Comparison of ENCODE assay signal across 12 cellular contexts in the genomic region with DNA sequence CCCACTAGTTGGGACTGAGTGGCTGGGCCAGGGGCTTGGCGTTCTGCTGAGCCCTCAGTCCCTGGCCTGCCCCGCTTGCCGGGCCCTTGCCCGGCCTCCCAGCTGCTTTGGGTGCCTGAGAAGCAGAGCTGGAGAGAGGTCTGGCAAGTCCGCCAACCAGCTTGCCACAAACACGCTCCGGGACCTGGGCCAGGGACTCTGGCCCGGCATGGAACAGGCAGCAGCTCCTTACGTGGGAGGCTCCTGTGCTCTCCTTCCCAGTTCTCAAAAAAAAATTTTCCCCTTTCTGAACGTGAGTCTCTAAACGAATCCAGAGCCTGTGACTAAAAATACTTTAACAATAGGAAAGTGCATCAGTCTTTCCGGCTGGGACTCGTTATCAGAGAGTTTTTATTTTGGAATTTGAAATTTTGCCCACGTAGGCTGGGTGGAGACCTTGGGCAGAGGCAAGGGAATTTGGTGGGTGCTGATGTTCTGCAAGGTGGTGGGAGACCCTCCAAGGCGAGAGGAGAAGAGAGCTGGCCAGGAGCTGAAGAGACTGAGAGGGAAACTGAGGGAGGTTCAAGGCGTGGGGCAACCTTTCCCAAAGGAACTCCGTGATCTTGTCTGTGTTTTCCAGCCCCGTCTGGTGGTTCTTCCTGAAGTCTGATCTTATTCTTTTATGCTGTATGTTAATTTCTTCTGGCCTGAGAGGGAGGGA. TPM values are rescaled to one million over a fixed set of nuclear protein-coding genes. Genes with fewer than 3 reads are reported as not detected.
DNase-seq lines count a peak whose midpoint lies in the region; ATAC-seq and TF ChIP-seq lines count a peak whose summit lies in the region.
"Had no signal": no experiment of that assay in that cellular context is flagged by ENCODE, and none has a peak within 500 bp of the region (broad histone marks: within the 10 kb centered on the region; RNA-seq: fewer than 3 reads in every experiment).

No MANE protein-coding gene starts in this region.

- WGBS in aorta, 2 donors, result 7 to 10% methylated on average over 18 of the region's 18 CpGs

- intact Hi-C loops in activated CD4-positive, alpha-beta T cell treated with anti-CD3 and anti-CD28 coated beads, Interleukin-2, amount 10 ng/mL, durations not matched to agents 24 days and 14 days (cut with micrococcal nuclease), result no loop called here
- intact Hi-C loops in aorta (cut with DNase I), result no loop called here

- no peak for TF ChIP-seq CTCF in omental fat pad (IDR thresholded peaks at IDR 0.05)

- no peaks in the 10 kb centered on the region for H3K9me3 ChIP-seq in aorta (ENCODE audit: control insufficient read depth, low read length)

- no peaks in the 10 kb centered on the region for H3K27me3 ChIP-seq in aorta (ENCODE audit: control insufficient read depth in 1 of 2, insufficient read depth in 2 of 2, low read length in 1 of 2)

- H3K27me3 Mint-ChIP-seq in activated CD4-positive, alpha-beta T cell treated with anti-CD3 and anti-CD28 coated beads, Interleukin-2, amount 10 ng/mL, durations not matched to agents 24 days and 14 days, result peaks cover 3% of the 10 kb centered on the region
- H3K27me3 Mint-ChIP-seq in activated naive CD4-positive, alpha-beta T cell treated with anti-CD3 and anti-CD28 coated beads, Interleukin-2, amount 10 ng/mL, durations not matched to agents 7 days and 5 days, result peaks cover 31% of the 10 kb centered on the region

- H3K4me1 ChIP-seq in aorta (ENCODE audit: control insufficient read depth in 1 of 2, insufficient read depth in 2 of 2, low read length in 2 of 2), result no peaks in the 10 kb centered on the region

- peak overlapping the region; percentile 88 to 97 for H3K27ac ChIP-seq in aorta (ENCODE audit: low read depth in 1 of 2, low read length in 2 of 2)

- no peaks in the 10 kb centered on the region for H3K9me3 Mint-ChIP-seq in activated CD4-positive, alpha-beta T cell treated with anti-CD3 and anti-CD28 coated beads, Interleukin-2, amount 10 ng/mL, durations not matched to agents 24 days and 14 days
- H3K9me3 Mint-ChIP-seq in activated naive CD4-positive, alpha-beta T cell treated with anti-CD3 and anti-CD28 coated beads, Interleukin-2, amount 10 ng/mL, durations not matched to agents 7 days and 5 days, result no peaks in the 10 kb centered on the region
- H3K9me3 Mint-ChIP-seq: central memory CD8-positive, alpha-beta T cell had no signal

- no peak overlapping the region for H3K4me3 Mint-ChIP-seq in activated CD4-positive, alpha-beta T cell treated with anti-CD3 and anti-CD28 coated beads, Interleukin-2, amount 10 ng/mL, durations not matched to agents 24 days and 14 days
- no peak overlapping the region for H3K4me3 Mint-ChIP-seq in activated naive CD4-positive, alpha-beta T cell treated with anti-CD3 and anti-CD28 coated beads, Interleukin-2, amount 10 ng/mL, durations not matched to agents 7 days and 5 days
- H3K4me3 Mint-ChIP-seq: central memory CD8-positive, alpha-beta T cell had no signal

- H3K4me3 ChIP-seq in aorta (ENCODE audit: low read length in 2 of 2), result no peak overlapping the region

- ATAC-seq in omental fat pad (ENCODE audit: low FRiP score) (peak; percentile 60), aorta (ENCODE audit: low FRiP score) (peak; percentile 87)

- H3K36me3 ChIP-seq in aorta (ENCODE audit: control insufficient read depth in 1 of 2, insufficient read depth in 2 of 2, low read length in 1 of 2), result no peaks in the 10 kb centered on the region

- CTCF ChIA-PET in activated naive CD4-positive, alpha-beta T cell treated with anti-CD3 and anti-CD28 coated beads, Interleukin-2, amount 10 ng/mL, durations not matched to agents 7 days and 5 days (lab: Charles Lee), result interaction anchor here (0.8 to 2.4 kb wide), 2 partner anchors 13 to 19 kb away, joined by 3 to 14 read pairs; no protein-coding TSS in a partner anchor

- H3K27ac Mint-ChIP-seq in activated CD4-positive, alpha-beta T cell treated with anti-CD3 and anti-CD28 coated beads, Interleukin-2, amount 10 ng/mL, durations not matched to agents 24 days and 14 days, result peak overlapping the region; percentile 42
- no peak overlapping the region for H3K27ac Mint-ChIP-seq in activated naive CD4-positive, alpha-beta T cell treated with anti-CD3 and anti-CD28 coated beads, Interleukin-2, amount 10 ng/mL, durations not matched to agents 7 days and 5 days

- peaks cover 34% of the 10 kb centered on the region for H3K4me1 Mint-ChIP-seq in activated CD4-positive, alpha-beta T cell treated with anti-CD3 and anti-CD28 coated beads, Interleukin-2, amount 10 ng/mL, durations not matched to agents 24 days and 14 days
- peaks cover 44% of the 10 kb centered on the region for H3K4me1 Mint-ChIP-seq in activated naive CD4-positive, alpha-beta T cell treated with anti-CD3 and anti-CD28 coated beads, Interleukin-2, amount 10 ng/mL, durations not matched to agents 7 days and 5 days

- no peak for DNase-seq in activated CD4-positive, alpha-beta T cell treated with anti-CD3 and anti-CD28 coated beads, Interleukin-2, amount 10 ng/mL, durations not matched to agents 24 days and 14 days
- DNase-seq in activated CD4-positive, alpha-beta T cell treated with anti-CD3 and anti-CD28 coated beads for 1 hour, result no peak
- DNase-seq in globus pallidus (ENCODE audit: low spot score), result peak; percentile 79
- no peak for DNase-seq in omental fat pad (ENCODE audit: low spot score)
- DNase-seq in aorta, result peak; percentile 91 to 96
- DNase-seq in NCI-H2107 (lab: John Stamatoyannopoulos, UW), result no peak
- no peak for DNase-seq in activated naive CD4-positive, alpha-beta T cell treated with anti-CD3 and anti-CD28 coated beads, Interleukin-2, amount 10 ng/mL, durations not matched to agents 7 days and 5 days
- no peak for DNase-seq in stimulated activated CD8-positive, alpha-beta memory T cell treated with anti-CD3 and anti-CD28 coated beads, Interleukin-4, amount 100 ng/mL, for 48 hours
- DNase-seq: HCEC 1CT, NCI-H524 had no signal

- H3K36me3 Mint-ChIP-seq in activated CD4-positive, alpha-beta T cell treated with anti-CD3 and anti-CD28 coated beads, Interleukin-2, amount 10 ng/mL, durations not matched to agents 24 days and 14 days (ENCODE audit: low read depth), result no peaks in the 10 kb centered on the region
- no peaks in the 10 kb centered on the region for H3K36me3 Mint-ChIP-seq in activated naive CD4-positive, alpha-beta T cell treated with anti-CD3 and anti-CD28 coated beads, Interleukin-2, amount 10 ng/mL, durations not matched to agents 7 days and 5 days

RNA-seq across cellular contexts. Expression of a gene that starts 6.8 kb away (rescaled TPM):
- 55.0 and 57.7 TPM in 2 replicates for total RNA-seq in activated CD4-positive, alpha-beta T cell treated with anti-CD3 and anti-CD28 coated beads, Interleukin-2, amount 10 ng/mL, durations not matched to agents 24 days and 14 days
- total RNA-seq in omental fat pad, result 1,000 to 10,000 TPM in 1 of 4 donors, 100 to 1,000 TPM in 2, 10 to 100 TPM in 1; 74.9 to 1,106 (median 350) TPM
- total RNA-seq in aorta, result 100 to 1,000 TPM; 175 to 677 TPM
- polyA plus RNA-seq in aorta, result 100 to 1,000 TPM in 1 of 2 donors, 10 to 100 TPM in 1; 48.2 to 392 TPM

RNA-seq across cellular contexts. Expression of a gene that starts 25.3 kb away (rescaled TPM):
- total RNA-seq in activated CD4-positive, alpha-beta T cell treated with anti-CD3 and anti-CD28 coated beads, Interleukin-2, amount 10 ng/mL, durations not matched to agents 24 days and 14 days, result 51.2 and 61.4 TPM in 2 replicates
- total RNA-seq in omental fat pad (10 to 100 TPM; 33.6 to 65.5 (median 52.6) TPM), aorta (10 to 100 TPM; 28.2 to 32.2 TPM)
- polyA plus RNA-seq in aorta, result 10 to 100 TPM; 40.9 to 44.0 TPM

RNA-seq across cellular contexts. Expression of a gene that starts 35.1 kb away (rescaled TPM):
- 0.19 TPM in 1 of 2 replicates, not detected in the other for total RNA-seq in activated CD4-positive, alpha-beta T cell treated with anti-CD3 and anti-CD28 coated beads, Interleukin-2, amount 10 ng/mL, durations not matched to agents 24 days and 14 days
- 1 to 10 TPM in 3 of 4 donors, not detected in 1; 1.1 to 1.9 (median 1.1) TPM for total RNA-seq in omental fat pad
- total RNA-seq in aorta, result under 1 TPM in 1 of 2 donors, not detected in 1; 0.84 TPM
- not detected for polyA plus RNA-seq in aorta
- total RNA-seq: HT1080 had no signal

RNA-seq across cellular contexts. Expression of a gene that starts 37.7 kb away (rescaled TPM):
- total RNA-seq in activated CD4-positive, alpha-beta T cell treated with anti-CD3 and anti-CD28 coated beads, Interleukin-2, amount 10 ng/mL, durations not matched to agents 24 days and 14 days, result 10.4 and 12.4 TPM in 2 replicates
- total RNA-seq in omental fat pad (10 to 100 TPM; 19.0 to 67.9 (median 29.5) TPM), aorta (100 to 1,000 TPM in 1 of 2 donors, 10 to 100 TPM in 1; 64.2 to 129 TPM)
- 10 to 100 TPM in 1 of 2 donors, 1 to 10 TPM in 1; 7.1 to 13.8 TPM for polyA plus RNA-seq in aorta

Comparison
In these comparisons a context has a peak if more than half of its experiments do, and no peak if none do; other contexts are left out.
1. DNase-seq: peak in globus pallidus (single experiment) and aorta (2 of 2); none in activated CD4-positive, alpha-beta T cell treated with anti-CD3 and anti-CD28 coated beads, Interleukin-2, amount 10 ng/mL, durations not matched to agents 24 days and 14 days (single experiment), activated CD4-positive, alpha-beta T cell treated with anti-CD3 and anti-CD28 coated beads for 1 hour (single experiment), omental fat pad (single experiment), NCI-H2107 (single experiment), activated naive CD4-positive, alpha-beta T cell treated with anti-CD3 and anti-CD28 coated beads, Interleukin-2, amount 10 ng/mL, durations not matched to agents 7 days and 5 days (single experiment) and stimulated activated CD8-positive, alpha-beta memory T cell treated with anti-CD3 and anti-CD28 coated beads, Interleukin-4, amount 100 ng/mL, for 48 hours (single experiment).